Comparison of ENCODE assay signal across 10 cellular contexts in the genomic region with DNA sequence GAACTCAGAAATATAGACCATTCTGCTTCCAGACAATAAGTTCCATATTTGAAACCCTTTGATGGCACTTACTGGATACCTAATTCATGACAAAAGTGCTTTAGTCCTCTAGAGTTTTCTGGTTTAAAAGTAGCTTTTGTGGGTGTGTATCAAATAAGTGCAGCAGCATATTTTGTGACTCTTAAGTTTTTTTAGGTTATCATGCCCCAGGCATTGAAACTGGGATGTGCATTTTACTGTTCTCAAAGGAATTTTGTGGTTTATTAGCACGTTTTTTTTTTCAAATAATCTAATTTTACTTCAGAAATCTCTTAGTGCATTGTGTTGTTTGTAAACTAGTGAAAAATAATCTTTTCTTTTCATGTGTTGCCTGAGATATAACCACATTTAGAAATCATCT. TPM values are rescaled to one million over a fixed set of nuclear protein-coding genes. Genes with fewer than 3 reads are reported as not detected.
DNase-seq lines count a peak whose midpoint lies in the region; FAIRE-seq and TF ChIP-seq lines count a peak whose summit lies in the region.
"Had no signal": no experiment of that assay in that cellular context is flagged by ENCODE, and none has a peak within 500 bp of the region (broad histone marks: within the 10 kb centered on the region; RNA-seq: fewer than 3 reads in every experiment).

No MANE protein-coding gene starts in this region.

- H3K36me3 ChIP-seq in subcutaneous abdominal adipose tissue (ENCODE audit: control insufficient read depth in 5 of 5, insufficient read depth in 5 of 5, low read length in 5 of 5) = peaks cover 16 to 34% (median 32%) of the 10 kb centered on the region in 5 donors

- H3K9me3 Mint-ChIP-seq in activated T-cell treated with anti-CD3 and anti-CD28 coated beads, Interleukin-2, amount 50 U/mL, for 24 hours = no peaks in the 10 kb centered on the region
- H3K9me3 Mint-ChIP-seq in activated T-helper 1 cell treated with anti-CD3 and anti-CD28 coated beads, Interleukin-12 subunit alpha, Interleukin-12 subunit beta, Interleukin-2, Interleukin-4 antibody, amounts not matched to agents 30 ng/mL and 10 ng/mL and 1 ng/mL, durations not matched to agents 14 hours and 24 hours and 36 hours = no peaks in the 10 kb centered on the region
- no peaks in the 10 kb centered on the region for H3K9me3 Mint-ChIP-seq in immature natural killer cell

- peak overlapping the region; percentile 100 for H3K27ac Mint-ChIP-seq in activated T-cell treated with anti-CD3 and anti-CD28 coated beads, Interleukin-2, amount 50 U/mL, for 24 hours
- peak overlapping the region; percentile 98 for H3K27ac Mint-ChIP-seq in activated T-helper 1 cell treated with anti-CD3 and anti-CD28 coated beads, Interleukin-12 subunit alpha, Interleukin-12 subunit beta, Interleukin-2, Interleukin-4 antibody, amounts not matched to agents 30 ng/mL and 10 ng/mL and 1 ng/mL, durations not matched to agents 14 hours and 24 hours and 36 hours
- H3K27ac Mint-ChIP-seq in immature natural killer cell = peak overlapping the region; percentile 97 to 100 (median 99)

- H3K9ac ChIP-seq in subcutaneous abdominal adipose tissue (ENCODE audit: low read length in 5 of 5) = peak overlapping the region; percentile 88 to 99 (median 97)

- peak overlapping the region in 2 of 5 donors; percentile 95 to 97 for H3K4me3 ChIP-seq in subcutaneous abdominal adipose tissue (ENCODE audit: low read depth in 1 of 5, low read length in 5 of 5)

- no peaks in the 10 kb centered on the region for H3K9me3 ChIP-seq in subcutaneous abdominal adipose tissue (ENCODE audit: control insufficient read depth in 5 of 5, low read length in 5 of 5)

- no peaks in the 10 kb centered on the region for H3K27me3 ChIP-seq in subcutaneous abdominal adipose tissue (ENCODE audit: control insufficient read depth in 5 of 5, insufficient read depth in 4 of 5, low read length in 5 of 5)

- intact Hi-C loops in activated T-helper 1 cell treated with anti-CD3 and anti-CD28 coated beads, Interleukin-12 subunit alpha, Interleukin-12 subunit beta, Interleukin-2, Interleukin-4 antibody, amounts not matched to agents 30 ng/mL and 10 ng/mL and 1 ng/mL, durations not matched to agents 14 hours and 24 hours and 36 hours (cut with micrococcal nuclease) = loop anchor here (1.0 kb wide), 4 partner anchors 10 to 294 kb away; no protein-coding TSS in a partner anchor

- peaks cover 2 to 40% (median 35%) of the 10 kb centered on the region in 5 donors for H3K4me1 ChIP-seq in subcutaneous abdominal adipose tissue (ENCODE audit: control insufficient read depth in 5 of 5, insufficient read depth in 5 of 5, low read length in 5 of 5)

- no peak for DNase-seq in activated T-cell treated with anti-CD3 and anti-CD28 coated beads, Interleukin-2, amount 50 U/mL, for 24 hours
- DNase-seq in activated T-cell treated with anti-CD3 and anti-CD28 coated beads, Interleukin-2, amount 50 U/mL, for 1 hour = no peak
- no peak for DNase-seq in activated T-helper 1 cell treated with anti-CD3 and anti-CD28 coated beads, Interleukin-12 subunit alpha, Interleukin-12 subunit beta, Interleukin-2, Interleukin-4 antibody, amounts not matched to agents 30 ng/mL and 10 ng/mL and 1 ng/mL, durations not matched to agents 14 hours and 24 hours and 36 hours (ENCODE audit: low spot score)
- DNase-seq in immature natural killer cell (no peak), GM12891 (ENCODE audit: insufficient read length, low spot score) (no peak), inferior parietal cortex (ENCODE audit: extremely low spot score) (no peak)
- DNase-seq in activated effector memory CD4-positive, alpha-beta T cell treated with anti-CD3 and anti-CD28 coated beads, Interleukin-2, amount 50 U/mL, for 16 hours = no peak
- DNase-seq: COR-L47, posterior cingulate gyrus had no signal

- H3K27ac ChIP-seq in subcutaneous abdominal adipose tissue (ENCODE audit: low read depth, low read length) = peak overlapping the region; percentile 91

- H3K4me1 Mint-ChIP-seq in activated T-cell treated with anti-CD3 and anti-CD28 coated beads, Interleukin-2, amount 50 U/mL, for 24 hours (ENCODE audit: low read depth) = peaks cover 64% of the 10 kb centered on the region
- H3K4me1 Mint-ChIP-seq in activated T-helper 1 cell treated with anti-CD3 and anti-CD28 coated beads, Interleukin-12 subunit alpha, Interleukin-12 subunit beta, Interleukin-2, Interleukin-4 antibody, amounts not matched to agents 30 ng/mL and 10 ng/mL and 1 ng/mL, durations not matched to agents 14 hours and 24 hours and 36 hours (ENCODE audit: low read depth) = peaks cover 61% of the 10 kb centered on the region
- H3K4me1 Mint-ChIP-seq in immature natural killer cell = peaks cover 63 to 73% of the 10 kb centered on the region in 2 donors

- FAIRE-seq in GM12891 (lab: Jason Lieb, UNC) = no peak

- no peaks in the 10 kb centered on the region for H3K27me3 Mint-ChIP-seq in activated T-cell treated with anti-CD3 and anti-CD28 coated beads, Interleukin-2, amount 50 U/mL, for 24 hours
- no peaks in the 10 kb centered on the region for H3K27me3 Mint-ChIP-seq in activated T-helper 1 cell treated with anti-CD3 and anti-CD28 coated beads, Interleukin-12 subunit alpha, Interleukin-12 subunit beta, Interleukin-2, Interleukin-4 antibody, amounts not matched to agents 30 ng/mL and 10 ng/mL and 1 ng/mL, durations not matched to agents 14 hours and 24 hours and 36 hours (ENCODE audit: insufficient read depth)
- H3K27me3 Mint-ChIP-seq in immature natural killer cell (ENCODE audit: low read depth in 3 of 3) = peaks cover 15 to 27% (median 19%) of the 10 kb centered on the region in 3 donors

- no peak for TF ChIP-seq POLR2A in GM12891 (IDR thresholded peaks at IDR 0.05; ENCODE audit: low read depth, low read length)

- H3K36me3 Mint-ChIP-seq in activated T-cell treated with anti-CD3 and anti-CD28 coated beads, Interleukin-2, amount 50 U/mL, for 24 hours (ENCODE audit: low read depth) = peaks cover 65% of the 10 kb centered on the region
- H3K36me3 Mint-ChIP-seq in activated T-helper 1 cell treated with anti-CD3 and anti-CD28 coated beads, Interleukin-12 subunit alpha, Interleukin-12 subunit beta, Interleukin-2, Interleukin-4 antibody, amounts not matched to agents 30 ng/mL and 10 ng/mL and 1 ng/mL, durations not matched to agents 14 hours and 24 hours and 36 hours (ENCODE audit: low read depth) = peaks cover 54% of the 10 kb centered on the region
- H3K36me3 Mint-ChIP-seq in immature natural killer cell = peaks cover 8 to 32% (median 15%) of the 10 kb centered on the region in 3 donors

- H3K4me3 Mint-ChIP-seq in activated T-cell treated with anti-CD3 and anti-CD28 coated beads, Interleukin-2, amount 50 U/mL, for 24 hours = peak overlapping the region; percentile 100
- peak overlapping the region; percentile 99 for H3K4me3 Mint-ChIP-seq in activated T-helper 1 cell treated with anti-CD3 and anti-CD28 coated beads, Interleukin-12 subunit alpha, Interleukin-12 subunit beta, Interleukin-2, Interleukin-4 antibody, amounts not matched to agents 30 ng/mL and 10 ng/mL and 1 ng/mL, durations not matched to agents 14 hours and 24 hours and 36 hours
- peak overlapping the region; percentile 98 to 100 (median 100) for H3K4me3 Mint-ChIP-seq in immature natural killer cell

TF ChIP-seq in GM12891, 5 proteins besides CTCF, POLR2A, EP300 and RAD21:
- TF ChIP-seq POLR2AphosphoS5 (IDR thresholded peaks at IDR 0.05; ENCODE audit: low read depth, low read length) (no peak), TAF1 (IDR thresholded peaks at IDR 0.05; ENCODE audit: low read depth, low read length) (no peak), PAX5 (IDR thresholded peaks at IDR 0.05; ENCODE audit: insufficient read depth, low read length, severe bottlenecking) (no peak), POU2F2 (IDR thresholded peaks at IDR 0.05; ENCODE audit: low read depth, low read length) (no peak), SPI1 (IDR thresholded peaks at IDR 0.05; ENCODE audit: low read depth, low read length) (no peak)

RNA-seq across cellular contexts. Expression of a gene that starts 1.5 kb away (rescaled TPM):
- 430 and 484 TPM in 2 replicates for total RNA-seq in activated T-helper 1 cell treated with anti-CD3 and anti-CD28 coated beads, Interleukin-12 subunit alpha, Interleukin-12 subunit beta, Interleukin-2, Interleukin-4 antibody, amounts not matched to agents 30 ng/mL and 10 ng/mL and 1 ng/mL, durations not matched to agents 14 hours and 24 hours and 36 hours
- polyA plus RNA-seq in immature natural killer cell = 100 to 1,000 TPM; 301 to 350 (median 303) TPM
- polyA plus RNA-seq in GM12891 (2012; ENCODE audit: low read depth, missing spikeins) = 218 TPM

RNA-seq across cellular contexts. Expression of a gene that starts 28.9 kb away (rescaled TPM):
- 0.93 and 2.2 TPM in 2 replicates for total RNA-seq in activated T-helper 1 cell treated with anti-CD3 and anti-CD28 coated beads, Interleukin-12 subunit alpha, Interleukin-12 subunit beta, Interleukin-2, Interleukin-4 antibody, amounts not matched to agents 30 ng/mL and 10 ng/mL and 1 ng/mL, durations not matched to agents 14 hours and 24 hours and 36 hours
- 1 to 10 TPM in 1 of 3 donors, under 1 TPM in 1, not detected in 1; 0.49 to 1.0 TPM for polyA plus RNA-seq in immature natural killer cell
- 0.32 TPM for polyA plus RNA-seq in GM12891 (2012; ENCODE audit: low read depth, missing spikeins)

RNA-seq across cellular contexts. Expression of a gene that starts 29.0 kb away (rescaled TPM):
- total RNA-seq in activated T-helper 1 cell treated with anti-CD3 and anti-CD28 coated beads, Interleukin-12 subunit alpha, Interleukin-12 subunit beta, Interleukin-2, Interleukin-4 antibody, amounts not matched to agents 30 ng/mL and 10 ng/mL and 1 ng/mL, durations not matched to agents 14 hours and 24 hours and 36 hours = 14.0 and 17.6 TPM in 2 replicates
- polyA plus RNA-seq in immature natural killer cell = 10 to 100 TPM; 23.2 to 32.4 (median 23.8) TPM
- 18.7 TPM for polyA plus RNA-seq in GM12891 (2012; ENCODE audit: low read depth, missing spikeins)
